In genomic region chr3:52291508-52292181, GRCh38 we compare ENCODE assay signal across 9 cellular contexts. TPM values are rescaled to one million over a fixed set of nuclear protein-coding genes. Genes with fewer than 3 reads are reported as not detected.
A peak's percentile ranks its signal among the peaks of the same experiment; 100 is the strongest.
DNase-seq lines count a peak whose midpoint lies in the region; ATAC-seq and TF ChIP-seq lines count a peak whose summit lies in the region.
"Had no signal": no experiment of that assay in that cellular context is flagged by ENCODE, and none has a peak within 500 bp of the region (broad histone marks: within the 10 kb centered on the region; RNA-seq: fewer than 3 reads in every experiment).

No MANE protein-coding gene starts in this region.

- H3K9me3 ChIP-seq in PC-3 (ENCODE audit: low read length) (no peaks in the 10 kb centered on the region), body of pancreas (no peaks in the 10 kb centered on the region), neural progenitor cell (ENCODE audit: low read depth) (no peaks in the 10 kb centered on the region)
- H3K9me3 ChIP-seq: neutrophil had no signal

- CTCF ChIA-PET in PC-3 (lab: Charles Lee), result no interaction called here

- no peaks in the 10 kb centered on the region for H3K36me3 ChIP-seq in PC-3 (ENCODE audit: low read depth, low read length)
- peaks cover 0 to 3% of the 10 kb centered on the region in 2 donors for H3K36me3 ChIP-seq in body of pancreas (replicated peaks in 1 of 2; ENCODE audit: insufficient read depth in 1 of 2, low read depth in 2 of 2)
- no peaks in the 10 kb centered on the region for H3K36me3 ChIP-seq in neural progenitor cell

- H3K27me3 ChIP-seq in PC-3 (ENCODE audit: low read length) (no peaks in the 10 kb centered on the region), body of pancreas (no peaks in the 10 kb centered on the region), neural progenitor cell (no peaks in the 10 kb centered on the region)
- H3K27me3 ChIP-seq: neutrophil had no signal

- DNase-seq in NCI-H2171 treated with DMSO at 0.1 percent for 48 hours (lab: John Stamatoyannopoulos, UW) (peak; percentile 19), NCI-H2171 (lab: John Stamatoyannopoulos, UW) (no peak), PC-3 (peak; percentile 45), body of pancreas (peak in 3 of 4 donors; percentile 29 to 35 (median 33)), neural progenitor cell (ENCODE audit: low spot score) (peak; percentile 67), NCI-H1417 treated with DMSO at 0.1 percent for 48 hours (lab: John Stamatoyannopoulos, UW) (no peak)

- H3K36me3 Mint-ChIP-seq in neural progenitor cell, result peaks cover 3% of the 10 kb centered on the region

- H3K27ac ChIP-seq in PC-3 (ENCODE audit: low read length), result no peak overlapping the region
- no peak overlapping the region for H3K27ac ChIP-seq in body of pancreas
- H3K27ac ChIP-seq in neural progenitor cell, result no peak overlapping the region
- H3K27ac ChIP-seq: neutrophil had no signal

- H4K20me1 ChIP-seq in PC-3 (ENCODE audit: low read length) (no peaks in the 10 kb centered on the region), neural progenitor cell (ENCODE audit: low read depth) (no peaks in the 10 kb centered on the region)

- no peaks in the 10 kb centered on the region for H3F3A ChIP-seq in PC-3 (ENCODE audit: low read length, unreplicated experiment)
- peaks cover 17% of the 10 kb centered on the region for H3F3A ChIP-seq in neural progenitor cell (ENCODE audit: low read depth)

- H3K9me2 ChIP-seq in PC-3 (replicated peaks; ENCODE audit: low read length), result no peaks in the 10 kb centered on the region

- H3K9ac ChIP-seq in PC-3 (ENCODE audit: low read length) (no peak overlapping the region), neural progenitor cell (no peak overlapping the region)

- BruUV-seq in PC-3 (replicated peaks; lab: Mats Ljungman, UMichigan), result no TSS peak

- WGBS in body of pancreas, 2 donors, result 55 to 63% methylated on average over 7 of the region's 7 CpGs

- peaks cover 9% of the 10 kb centered on the region for H3K27me3 Mint-ChIP-seq in neural progenitor cell (ENCODE audit: insufficient read depth, low read depth)

- H3K4me1 Mint-ChIP-seq in neural progenitor cell, result peaks cover 23% of the 10 kb centered on the region

- no peak overlapping the region for H3K4me3 Mint-ChIP-seq in neural progenitor cell

- H3K4me1 ChIP-seq in PC-3 (ENCODE audit: insufficient read depth, low read length), result peaks cover 13% of the 10 kb centered on the region
- H3K4me1 ChIP-seq in body of pancreas, result peaks cover 45% of the 10 kb centered on the region
- peaks cover 4% of the 10 kb centered on the region for H3K4me1 ChIP-seq in neural progenitor cell

- POLR2A ChIA-PET in PC-3 (lab: Charles Lee; ENCODE audit: unreplicated experiment), result no interaction called here

- peak; percentile 87 for TF ChIP-seq CTCF in PC-3 (conservative IDR thresholded peaks at IDR 0.05; ENCODE audit: low read depth, low read length)
- peak in 6 of 7 experiments; percentile 35 to 55 (median 46) for TF ChIP-seq CTCF in body of pancreas (IDR thresholded peaks at IDR 0.05)
- peak; percentile 70 for TF ChIP-seq CTCF in neural progenitor cell (IDR thresholded peaks at IDR 0.05)

- H3K79me2 ChIP-seq in PC-3 (ENCODE audit: low read length), result peaks cover 6% of the 10 kb centered on the region
- H3K79me2 ChIP-seq in neural progenitor cell (ENCODE audit: low read depth), result peaks cover 8% of the 10 kb centered on the region

- intact Hi-C loops in PC-3 (cut with micrococcal nuclease), result loop anchor here (1.0 kb wide), 1 partner anchor 48 kb away; no protein-coding TSS in a partner anchor
- intact Hi-C loops in body of pancreas (cut with DNase I), result loop anchor here (5.0 kb wide), 1 partner anchor 51 kb away; no protein-coding TSS in a partner anchor

- no peak overlapping the region for H2AFZ ChIP-seq in PC-3 (ENCODE audit: low read length)
- H2AFZ ChIP-seq in neural progenitor cell (replicated peaks), result no peak overlapping the region

- ATAC-seq in PC-3 (0 out of 2 replicates have a peak, but pooled peaks have one; percentile 9), body of pancreas (no peak), HG03342 (IDR thresholded peaks at IDR 0.05; ENCODE audit: unreplicated experiment) (no peak), HG03460 (IDR thresholded peaks at IDR 0.05; ENCODE audit: unreplicated experiment) (no peak)

- H3K4me3 ChIP-seq in PC-3 (ENCODE audit: low read length) (no peak overlapping the region), body of pancreas (no peak overlapping the region), neural progenitor cell (no peak overlapping the region)

- TF ChIP-seq POLR2A in body of pancreas (IDR thresholded peaks at IDR 0.05), result no peak

- H3K9me3 Mint-ChIP-seq in neural progenitor cell, result no peaks in the 10 kb centered on the region

- H3K27ac Mint-ChIP-seq in neural progenitor cell, result peak overlapping the region; percentile 87

- H3K4me2 ChIP-seq in PC-3 (ENCODE audit: low read length) (no peak overlapping the region), neural progenitor cell (no peak overlapping the region)

RNA-seq across cellular contexts. Expression of gene GLYCTK, which starts 4.0 kb away (rescaled TPM):
- total RNA-seq in PC-3 (2014; rRNA removed), result 11.3 and 11.7 TPM in 2 replicates
- total RNA-seq in body of pancreas, result 10 to 100 TPM in 1 of 2 donors, 1 to 10 TPM in 1; 5.4 to 25.4 TPM
- total RNA-seq in neural progenitor cell (ENCODE audit: low replicate concordance), result 4.2 and 10.1 TPM in 2 replicates

RNA-seq across cellular contexts. Expression of gene WDR82, which starts 13.2 kb away (rescaled TPM):
- total RNA-seq in PC-3 (2014; rRNA removed), result 56.2 and 56.4 TPM in 2 replicates
- total RNA-seq in body of pancreas, result 10 to 100 TPM; 19.1 to 21.5 TPM
- 45.4 and 49.2 TPM in 2 replicates for total RNA-seq in neural progenitor cell (ENCODE audit: low replicate concordance)

RNA-seq across cellular contexts. Expression of gene DNAH1, which starts 24.5 kb away (rescaled TPM):
- total RNA-seq in PC-3 (2014; rRNA removed) (2.2 and 3.3 TPM in 2 replicates), body of pancreas (10 to 100 TPM in 1 of 2 donors, 1 to 10 TPM in 1; 6.0 to 14.8 TPM), neural progenitor cell (ENCODE audit: low replicate concordance) (0.80 and 2.1 TPM in 2 replicates)

RNA-seq across cellular contexts. Expression of gene PPM1M, which starts 46.1 kb away (rescaled TPM):
- total RNA-seq in PC-3 (2014; rRNA removed) (8.5 and 12.4 TPM in 2 replicates), body of pancreas (10 to 100 TPM in 1 of 2 donors, 1 to 10 TPM in 1; 6.9 to 15.3 TPM), neural progenitor cell (ENCODE audit: low replicate concordance) (1.1 and 3.1 TPM in 2 replicates)

RNA-seq across cellular contexts. Expression of gene TWF2, which starts 52.7 kb away (rescaled TPM):
- total RNA-seq in PC-3 (2014; rRNA removed), result 147 and 166 TPM in 2 replicates
- 10 to 100 TPM; 26.7 to 35.8 TPM for total RNA-seq in body of pancreas
- 21.9 and 44.9 TPM in 2 replicates for total RNA-seq in neural progenitor cell (ENCODE audit: low replicate concordance)

Comparison
In these comparisons a context has a peak if more than half of its experiments do, and no peak if none do; other contexts are left out.
1. DNase-seq: peak in NCI-H2171 treated with DMSO at 0.1 percent for 48 hours (single experiment), PC-3 (single experiment), body of pancreas (3 of 4) and neural progenitor cell (single experiment); none in NCI-H2171 (single experiment) and NCI-H1417 treated with DMSO at 0.1 percent for 48 hours (single experiment).
2. Peak in every context shown above with its lines, with median percentiles within 50 percentile points of each other: CTCF ChIP-seq.